Comparison of ENCODE assay signal across 9 cellular contexts in genomic region chr4:62415256-62415655, GRCh38.
"Had no signal": no experiment of that assay in that cellular context is flagged by ENCODE, and none has a peak within 500 bp of the region (broad histone marks: within the 10 kb centered on the region; RNA-seq: fewer than 3 reads in every experiment).

No MANE protein-coding gene starts in this region.

- H3K27ac Mint-ChIP-seq: GM23338, H9, HFFc6 had no signal

- H3K4me3 ChIP-seq: GM23248, GM23338, HAP-1 had no signal

- H2AFZ ChIP-seq: GM23248, GM23338 had no signal

- H3K9ac ChIP-seq: GM23248 had no signal

- H3K9me3 ChIP-seq: HAP-1 had no signal

- DNase-seq: GM23248, GOT3, H7, H9, HCEC 1CT, HFFc6 had no signal

- H3K4me3 Mint-ChIP-seq: GM23338, H9, HFFc6 had no signal

- H3K27ac ChIP-seq: GM23248 had no signal

- H3K4me2 ChIP-seq: GM23338 had no signal

- H3K4me1 ChIP-seq: HAP-1 had no signal

- H3K9me3 Mint-ChIP-seq: GM23338, H9 had no signal

- H3K36me3 ChIP-seq: HAP-1 had no signal

- ATAC-seq: GM23338, HCT116 had no signal

- H3K4me1 Mint-ChIP-seq: GM23338, H9 had no signal
